1 cellular context compared by ENCODE assay signal in the genomic region with DNA sequence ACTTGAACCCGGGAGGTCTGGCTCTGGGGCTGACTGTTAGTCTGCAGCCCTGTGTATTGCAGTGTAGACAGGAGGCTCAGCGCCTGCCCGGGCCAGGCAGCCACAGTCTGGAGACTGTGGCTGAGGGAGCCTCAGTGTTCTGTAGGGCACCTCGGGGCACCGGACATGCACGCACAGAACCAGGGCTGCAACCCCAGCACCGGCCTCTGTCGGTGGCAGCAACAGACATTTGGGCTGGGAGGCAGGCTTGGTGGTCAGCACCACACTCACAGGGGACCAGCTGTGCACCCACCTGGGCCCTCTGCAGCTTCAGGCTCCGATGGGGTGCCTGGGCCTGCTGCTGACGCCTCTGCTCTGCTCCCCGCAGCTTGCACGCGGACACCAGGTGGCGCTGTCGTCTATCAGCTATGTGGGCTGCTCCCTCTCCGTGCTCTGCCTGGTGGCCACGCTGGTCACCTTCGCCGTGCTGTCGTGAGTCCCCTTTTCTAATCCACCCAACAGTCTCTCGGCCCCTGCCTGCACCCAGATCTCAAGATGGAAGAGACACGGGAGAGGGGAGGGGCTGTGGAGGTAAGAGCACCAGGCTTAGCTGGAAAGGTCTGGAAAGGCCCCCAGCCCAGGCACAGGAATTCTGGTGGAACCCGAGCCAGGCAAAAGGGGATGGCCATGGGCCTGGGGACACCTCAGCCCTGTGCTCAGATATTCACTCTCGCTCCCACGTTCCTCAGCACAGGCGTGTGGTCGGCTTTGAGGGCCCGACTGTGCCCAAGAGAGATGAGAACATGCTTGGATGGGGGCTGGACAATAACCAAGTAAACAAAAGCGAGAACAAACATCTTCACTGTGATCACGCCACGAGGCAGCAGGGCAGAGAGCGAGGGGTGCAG.
TF ChIP-seq lines count a peak whose summit lies in the region.

No MANE protein-coding gene starts in this region.

TF ChIP-seq in K562, 482 proteins besides CTCF, POLR2A, EP300 and RAD21 (continued from another document):
- TF ChIP-seq, protein P1, sequence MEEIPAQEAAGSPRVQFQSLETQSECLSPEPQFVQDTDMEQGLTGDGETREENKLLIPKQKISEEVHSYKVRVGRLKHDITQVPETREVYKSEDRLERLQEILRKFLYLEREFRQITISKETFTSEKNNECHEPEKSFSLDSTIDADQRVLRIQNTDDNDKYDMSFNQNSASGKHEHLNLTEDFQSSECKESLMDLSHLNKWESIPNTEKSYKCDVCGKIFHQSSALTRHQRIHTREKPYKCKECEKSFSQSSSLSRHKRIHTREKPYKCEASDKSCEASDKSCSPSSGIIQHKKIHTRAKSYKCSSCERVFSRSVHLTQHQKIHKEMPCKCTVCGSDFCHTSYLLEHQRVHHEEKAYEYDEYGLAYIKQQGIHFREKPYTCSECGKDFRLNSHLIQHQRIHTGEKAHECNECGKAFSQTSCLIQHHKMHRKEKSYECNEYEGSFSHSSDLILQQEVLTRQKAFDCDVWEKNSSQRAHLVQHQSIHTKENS (CRISPR knock-in tag; IDR thresholded peaks at IDR 0.05) = no peak
- TF ChIP-seq DEAF1 (CRISPR knock-in tag; IDR thresholded peaks at IDR 0.05) = peak; percentile 81
- TF ChIP-seq GABPB1 (CRISPR knock-in tag; IDR thresholded peaks at IDR 0.05) = peak; percentile 45; the same call in 1 of the 2 replicates
- no peak for TF ChIP-seq ZNF77 (CRISPR knock-in tag; IDR thresholded peaks at IDR 0.05)
- peak; percentile 25; the same call in 1 of the 2 replicates for TF ChIP-seq TOE1 (IDR thresholded peaks at IDR 0.05; ENCODE audit: borderline replicate concordance)
- no peak for TF ChIP-seq TOE1 (CRISPR knock-in tag; IDR thresholded peaks at IDR 0.05; ENCODE audit: borderline replicate concordance, low read depth)
- TF ChIP-seq, protein P2, sequence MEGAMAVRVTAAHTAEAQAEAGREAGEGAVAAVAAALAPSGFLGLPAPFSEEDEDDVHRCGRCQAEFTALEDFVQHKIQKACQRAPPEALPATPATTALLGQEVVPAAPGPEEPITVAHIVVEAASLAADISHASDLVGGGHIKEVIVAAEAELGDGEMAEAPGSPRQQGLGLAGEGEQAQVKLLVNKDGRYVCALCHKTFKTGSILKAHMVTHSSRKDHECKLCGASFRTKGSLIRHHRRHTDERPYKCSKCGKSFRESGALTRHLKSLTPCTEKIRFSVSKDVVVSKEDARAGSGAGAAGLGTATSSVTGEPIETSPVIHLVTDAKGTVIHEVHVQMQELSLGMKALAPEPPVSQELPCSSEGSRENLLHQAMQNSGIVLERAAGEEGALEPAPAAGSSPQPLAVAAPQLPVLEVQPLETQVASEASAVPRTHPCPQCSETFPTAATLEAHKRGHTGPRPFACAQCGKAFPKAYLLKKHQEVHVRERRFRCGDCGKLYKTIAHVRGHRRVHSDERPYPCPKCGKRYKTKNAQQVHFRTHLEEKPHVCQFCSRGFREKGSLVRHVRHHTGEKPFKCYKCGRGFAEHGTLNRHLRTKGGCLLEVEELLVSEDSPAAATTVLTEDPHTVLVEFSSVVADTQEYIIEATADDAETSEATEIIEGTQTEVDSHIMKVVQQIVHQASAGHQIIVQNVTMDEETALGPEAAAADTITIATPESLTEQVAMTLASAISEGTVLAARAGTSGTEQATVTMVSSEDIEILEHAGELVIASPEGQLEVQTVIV (CRISPR knock-in tag; IDR thresholded peaks at IDR 0.05; ENCODE audit: borderline replicate concordance) = no peak
- no peak for TF ChIP-seq LCOR (CRISPR knock-in tag; IDR thresholded peaks at IDR 0.05)
- TF ChIP-seq RBM39 (optimal IDR thresholded peaks at IDR 0.05; ENCODE audit: low read depth, low read length) = no peak
- no peak for TF ChIP-seq ATF1 (CRISPR knock-in tag; IDR thresholded peaks at IDR 0.05)
- TF ChIP-seq ATF1 (tag; IDR thresholded peaks at IDR 0.05) = 0 out of 2 replicates have a peak, but pooled peaks have one; percentile 18
- TF ChIP-seq ZNF280B (CRISPR knock-in tag; IDR thresholded peaks at IDR 0.05) = no peak
- no peak for TF ChIP-seq ETV6 (IDR thresholded peaks at IDR 0.05; ENCODE audit: borderline replicate concordance in 1 of 2, low read depth in 2 of 2, low read length in 1 of 2)
- TF ChIP-seq ETV6 (CRISPR knock-in tag; IDR thresholded peaks at IDR 0.05; ENCODE audit: borderline replicate concordance) = no peak
- TF ChIP-seq GABPB2 (CRISPR knock-in tag; conservative IDR thresholded peaks at IDR 0.05) = no peak
- TF ChIP-seq, protein P3, sequence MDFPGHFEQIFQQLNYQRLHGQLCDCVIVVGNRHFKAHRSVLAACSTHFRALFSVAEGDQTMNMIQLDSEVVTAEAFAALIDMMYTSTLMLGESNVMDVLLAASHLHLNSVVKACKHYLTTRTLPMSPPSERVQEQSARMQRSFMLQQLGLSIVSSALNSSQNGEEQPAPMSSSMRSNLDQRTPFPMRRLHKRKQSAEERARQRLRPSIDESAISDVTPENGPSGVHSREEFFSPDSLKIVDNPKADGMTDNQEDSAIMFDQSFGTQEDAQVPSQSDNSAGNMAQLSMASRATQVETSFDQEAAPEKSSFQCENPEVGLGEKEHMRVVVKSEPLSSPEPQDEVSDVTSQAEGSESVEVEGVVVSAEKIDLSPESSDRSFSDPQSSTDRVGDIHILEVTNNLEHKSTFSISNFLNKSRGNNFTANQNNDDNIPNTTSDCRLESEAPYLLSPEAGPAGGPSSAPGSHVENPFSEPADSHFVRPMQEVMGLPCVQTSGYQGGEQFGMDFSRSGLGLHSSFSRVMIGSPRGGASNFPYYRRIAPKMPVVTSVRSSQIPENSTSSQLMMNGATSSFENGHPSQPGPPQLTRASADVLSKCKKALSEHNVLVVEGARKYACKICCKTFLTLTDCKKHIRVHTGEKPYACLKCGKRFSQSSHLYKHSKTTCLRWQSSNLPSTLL (IDR thresholded peaks at IDR 0.05) = no peak
- TF ChIP-seq XRCC3 (IDR thresholded peaks at IDR 0.05) = no peak
- TF ChIP-seq, protein P4, sequence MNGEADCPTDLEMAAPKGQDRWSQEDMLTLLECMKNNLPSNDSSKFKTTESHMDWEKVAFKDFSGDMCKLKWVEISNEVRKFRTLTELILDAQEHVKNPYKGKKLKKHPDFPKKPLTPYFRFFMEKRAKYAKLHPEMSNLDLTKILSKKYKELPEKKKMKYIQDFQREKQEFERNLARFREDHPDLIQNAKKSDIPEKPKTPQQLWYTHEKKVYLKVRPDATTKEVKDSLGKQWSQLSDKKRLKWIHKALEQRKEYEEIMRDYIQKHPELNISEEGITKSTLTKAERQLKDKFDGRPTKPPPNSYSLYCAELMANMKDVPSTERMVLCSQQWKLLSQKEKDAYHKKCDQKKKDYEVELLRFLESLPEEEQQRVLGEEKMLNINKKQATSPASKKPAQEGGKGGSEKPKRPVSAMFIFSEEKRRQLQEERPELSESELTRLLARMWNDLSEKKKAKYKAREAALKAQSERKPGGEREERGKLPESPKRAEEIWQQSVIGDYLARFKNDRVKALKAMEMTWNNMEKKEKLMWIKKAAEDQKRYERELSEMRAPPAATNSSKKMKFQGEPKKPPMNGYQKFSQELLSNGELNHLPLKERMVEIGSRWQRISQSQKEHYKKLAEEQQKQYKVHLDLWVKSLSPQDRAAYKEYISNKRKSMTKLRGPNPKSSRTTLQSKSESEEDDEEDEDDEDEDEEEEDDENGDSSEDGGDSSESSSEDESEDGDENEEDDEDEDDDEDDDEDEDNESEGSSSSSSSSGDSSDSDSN (IDR thresholded peaks at IDR 0.05; ENCODE audit: borderline replicate concordance in 1 of 2, low read depth in 2 of 2, low read length in 2 of 2) = 0 out of 4 replicates have a peak, but pooled peaks of 1 of the 2 experiments have one; percentile 38
- TF ChIP-seq HDAC8 (tag; IDR thresholded peaks at IDR 0.05) = no peak
- no peak for TF ChIP-seq MAFK (IDR thresholded peaks at IDR 0.05; ENCODE audit: low read length)
- TF ChIP-seq HDAC2 (IDR thresholded peaks at IDR 0.05) = no peak
- TF ChIP-seq ZBED1 (IDR thresholded peaks at IDR 0.05) = no peak
- TF ChIP-seq RBM15 (IDR thresholded peaks at IDR 0.05; ENCODE audit: insufficient read depth, low read length) = no peak
- TF ChIP-seq RB1 (IDR thresholded peaks at IDR 0.05; ENCODE audit: low read depth) = peak; percentile 69
- TF ChIP-seq, protein P5, sequence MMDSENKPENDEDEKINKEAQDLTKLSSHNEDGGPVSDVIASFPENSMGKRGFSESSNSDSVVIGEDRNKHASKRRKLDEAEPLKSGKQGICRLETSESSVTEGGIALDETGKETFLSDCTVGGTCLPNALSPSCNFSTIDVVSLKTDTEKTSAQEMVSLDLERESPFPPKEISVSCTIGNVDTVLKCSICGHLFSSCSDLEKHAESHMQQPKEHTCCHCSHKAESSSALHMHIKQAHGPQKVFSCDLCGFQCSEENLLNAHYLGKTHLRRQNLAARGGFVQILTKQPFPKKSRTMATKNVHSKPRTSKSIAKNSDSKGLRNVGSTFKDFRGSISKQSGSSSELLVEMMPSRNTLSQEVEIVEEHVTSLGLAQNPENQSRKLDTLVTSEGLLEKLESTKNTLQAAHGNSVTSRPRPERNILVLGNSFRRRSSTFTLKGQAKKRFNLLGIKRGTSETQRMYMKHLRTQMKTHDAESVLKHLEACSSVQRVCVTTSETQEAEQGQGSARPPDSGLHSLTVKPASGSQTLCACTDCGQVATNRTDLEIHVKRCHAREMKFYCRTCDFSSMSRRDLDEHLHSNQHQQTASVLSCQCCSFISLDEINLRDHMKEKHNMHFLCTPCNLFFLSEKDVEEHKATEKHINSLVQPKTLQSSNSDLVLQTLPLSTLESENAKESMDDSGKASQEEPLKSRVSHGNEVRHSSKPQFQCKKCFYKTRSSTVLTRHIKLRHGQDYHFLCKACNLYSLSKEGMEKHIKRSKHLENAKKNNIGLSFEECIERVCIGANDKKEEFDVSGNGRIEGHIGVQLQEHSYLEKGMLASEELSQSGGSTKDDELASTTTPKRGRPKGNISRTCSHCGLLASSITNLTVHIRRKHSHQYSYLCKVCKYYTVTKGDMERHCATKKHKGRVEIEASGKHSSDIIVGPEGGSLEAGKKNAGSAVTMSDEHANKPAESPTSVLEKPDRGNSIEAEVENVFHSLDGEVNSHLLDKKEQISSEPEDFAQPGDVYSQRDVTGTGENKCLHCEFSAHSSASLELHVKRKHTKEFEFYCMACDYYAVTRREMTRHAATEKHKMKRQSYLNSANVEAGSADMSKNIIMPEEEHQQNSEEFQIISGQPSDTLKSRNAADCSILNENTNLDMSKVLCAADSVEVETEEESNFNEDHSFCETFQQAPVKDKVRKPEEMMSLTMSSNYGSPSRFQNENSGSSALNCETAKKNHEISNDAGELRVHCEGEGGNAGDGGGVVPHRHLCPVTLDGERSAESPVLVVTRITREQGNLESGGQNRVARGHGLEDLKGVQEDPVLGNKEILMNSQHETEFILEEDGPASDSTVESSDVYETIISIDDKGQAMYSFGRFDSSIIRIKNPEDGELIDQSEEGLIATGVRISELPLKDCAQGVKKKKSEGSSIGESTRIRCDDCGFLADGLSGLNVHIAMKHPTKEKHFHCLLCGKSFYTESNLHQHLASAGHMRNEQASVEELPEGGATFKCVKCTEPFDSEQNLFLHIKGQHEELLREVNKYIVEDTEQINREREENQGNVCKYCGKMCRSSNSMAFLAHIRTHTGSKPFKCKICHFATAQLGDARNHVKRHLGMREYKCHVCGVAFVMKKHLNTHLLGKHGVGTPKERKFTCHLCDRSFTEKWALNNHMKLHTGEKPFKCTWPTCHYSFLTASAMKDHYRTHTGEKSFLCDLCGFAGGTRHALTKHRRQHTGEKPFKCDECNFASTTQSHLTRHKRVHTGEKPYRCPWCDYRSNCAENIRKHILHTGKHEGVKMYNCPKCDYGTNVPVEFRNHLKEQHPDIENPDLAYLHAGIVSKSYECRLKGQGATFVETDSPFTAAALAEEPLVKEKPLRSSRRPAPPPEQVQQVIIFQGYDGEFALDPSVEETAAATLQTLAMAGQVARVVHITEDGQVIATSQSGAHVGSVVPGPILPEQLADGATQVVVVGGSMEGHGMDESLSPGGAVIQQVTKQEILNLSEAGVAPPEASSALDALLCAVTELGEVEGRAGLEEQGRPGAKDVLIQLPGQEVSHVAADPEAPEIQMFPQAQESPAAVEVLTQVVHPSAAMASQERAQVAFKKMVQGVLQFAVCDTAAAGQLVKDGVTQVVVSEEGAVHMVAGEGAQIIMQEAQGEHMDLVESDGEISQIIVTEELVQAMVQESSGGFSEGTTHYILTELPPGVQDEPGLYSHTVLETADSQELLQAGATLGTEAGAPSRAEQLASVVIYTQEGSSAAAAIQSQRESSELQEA (IDR thresholded peaks at IDR 0.05; ENCODE audit: low read depth) = no peak
- no peak for TF ChIP-seq SRSF9 (IDR thresholded peaks at IDR 0.05; ENCODE audit: borderline replicate concordance, low read depth, low read length)
- TF ChIP-seq CBFA2T2 (conservative IDR thresholded peaks at IDR 0.05) = no peak
- no peak for TF ChIP-seq PHB (CRISPR knock-in tag; IDR thresholded peaks at IDR 0.05)
- no peak for TF ChIP-seq BRD4 (IDR thresholded peaks at IDR 0.05)
- TF ChIP-seq ZNF274 (IDR thresholded peaks at IDR 0.05; ENCODE audit: borderline replicate concordance, low read depth, low read length) = no peak
- TF ChIP-seq U2AF2 (optimal IDR thresholded peaks at IDR 0.05; ENCODE audit: low read depth, low read length) = no peak
